In the genomic region with DNA sequence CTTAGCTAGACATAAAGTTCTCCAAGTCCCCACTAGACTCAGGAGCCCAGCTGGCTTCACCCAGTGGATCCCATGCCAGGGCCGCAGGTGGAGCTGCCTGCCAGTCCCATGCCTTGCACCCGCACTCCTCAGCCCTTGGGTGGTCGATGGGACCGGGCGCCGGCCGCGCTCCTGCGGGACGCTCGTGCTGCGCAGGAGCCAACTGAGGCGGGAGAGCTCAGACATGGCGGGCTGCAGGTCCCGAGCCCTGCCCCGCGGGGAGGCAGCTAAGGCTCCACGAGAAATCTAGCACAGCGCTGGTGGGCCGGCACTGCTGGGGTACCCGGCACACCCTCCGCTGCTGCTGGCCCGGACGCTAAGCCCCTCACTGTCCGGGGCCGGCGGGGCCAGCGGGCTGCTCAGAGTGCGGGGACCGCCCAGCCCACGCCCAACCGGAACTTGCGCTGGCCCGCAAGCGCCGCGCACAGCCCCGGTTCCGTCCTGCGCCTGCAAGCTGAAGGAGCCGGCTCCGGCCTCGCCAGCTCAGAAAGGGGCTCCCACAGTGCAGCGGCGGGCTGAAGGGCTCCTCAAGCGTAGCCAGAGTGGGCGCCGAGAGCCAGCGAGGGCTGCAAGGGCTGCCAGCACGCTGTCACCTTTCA, we compare ENCODE assay signal across 24 cellular contexts.
"Had no signal": no experiment of that assay in that cellular context is flagged by ENCODE, and none has a peak within 500 bp of the region (broad histone marks: within the 10 kb centered on the region; RNA-seq: fewer than 3 reads in every experiment).

No MANE protein-coding gene starts in this region.

- H3K27ac Mint-ChIP-seq: nephron, neural progenitor cell had no signal

- H3K27ac ChIP-seq: dorsolateral prefrontal cortex, left lung, neural progenitor cell, prostate gland, right atrium auricular region, skin epidermis, suprapubic skin, thyroid gland, vagina had no signal

- DNase-seq: dorsolateral prefrontal cortex; effector CD4-positive, alpha-beta T cell; hypothalamus; left cardiac atrium; mammary epithelial cell; midbrain; naive thymus-derived CD4-positive, alpha-beta T cell; nucleus accumbens; stimulated activated CD4-positive, alpha-beta T cell treated with anti-CD3 and anti-CD28 coated beads, Interleukin-15, amount 100 ng/mL, for 24 hours; stimulated activated CD4-positive, alpha-beta T cell treated with anti-CD3 and anti-CD28 coated beads, Interleukin-2, amount 100 ng/mL, for 48 hours; stimulated activated naive CD4-positive, alpha-beta T cell; stimulated activated naive CD8-positive, alpha-beta T cell treated with anti-CD3 and anti-CD28 coated beads, Interleukin-15, amount 100 ng/mL, for 72 hours; thyroid gland; trophoblast cell had no signal

- H3K27me3 Mint-ChIP-seq: naive thymus-derived CD4-positive, alpha-beta T cell; stimulated activated naive CD8-positive, alpha-beta T cell treated with anti-CD3 and anti-CD28 coated beads, Interleukin-15, amount 100 ng/mL, for 72 hours had no signal

- H3K4me3 ChIP-seq: dorsolateral prefrontal cortex, left lung, neural progenitor cell, prostate gland, right atrium auricular region, skin epidermis, suprapubic skin, thyroid gland, vagina had no signal

- FAIRE-seq: colon, frontal cortex had no signal

- H3K4me3 Mint-ChIP-seq: naive thymus-derived CD4-positive, alpha-beta T cell; nephron; neural progenitor cell; stimulated activated naive CD8-positive, alpha-beta T cell treated with anti-CD3 and anti-CD28 coated beads, Interleukin-15, amount 100 ng/mL, for 72 hours had no signal

- ATAC-seq: left cardiac atrium; left lung; naive thymus-derived CD4-positive, alpha-beta T cell; stimulated activated naive CD8-positive, alpha-beta T cell treated with anti-CD3 and anti-CD28 coated beads, Interleukin-15, amount 100 ng/mL, for 72 hours had no signal

- H3K9me3 ChIP-seq: left lung, prostate gland, right atrium auricular region, suprapubic skin, thyroid gland, vagina had no signal

- H3K4me1 ChIP-seq: prostate gland had no signal

- H3K36me3 ChIP-seq: neural progenitor cell, prostate gland, thyroid gland had no signal

- H3K9me3 Mint-ChIP-seq: naive thymus-derived CD4-positive, alpha-beta T cell; nephron; stimulated activated naive CD8-positive, alpha-beta T cell treated with anti-CD3 and anti-CD28 coated beads, Interleukin-15, amount 100 ng/mL, for 72 hours had no signal

- H3K27me3 ChIP-seq: left lung, neural progenitor cell, right atrium auricular region, suprapubic skin, thyroid gland, vagina had no signal
